ENCODE assay signal across 18 cellular contexts in genomic region chr10:101137271-101137670, GRCh38. TPM values are rescaled to one million over a fixed set of nuclear protein-coding genes. Genes with fewer than 3 reads are reported as not detected.
DNase-seq lines count a peak whose midpoint lies in the region; ATAC-seq, FAIRE-seq and TF ChIP-seq lines count a peak whose summit lies in the region.
"Had no signal": no experiment of that assay in that cellular context is flagged by ENCODE, and none has a peak within 500 bp of the region (broad histone marks: within the 10 kb centered on the region; RNA-seq: fewer than 3 reads in every experiment).

No MANE protein-coding gene starts in this region.

- H3K79me2 ChIP-seq in H1 (ENCODE audit: control insufficient read depth in 1 of 2, insufficient read depth in 2 of 2, low read length in 2 of 2) (no peaks in the 10 kb centered on the region), mesendoderm (ENCODE audit: control insufficient read depth, insufficient read depth, low read length) (no peaks in the 10 kb centered on the region)

- H3K27me3 ChIP-seq in H1 (replicated peaks in 1 of 4; ENCODE audit: control insufficient read depth in 3 of 4, extremely low read depth in 1 of 4, insufficient read depth in 3 of 4, low read length in 3 of 4): peaks cover 99 to 100% (median 100%) of the 10 kb centered on the region in 4 experiments
- H3K27me3 ChIP-seq in mesendoderm (ENCODE audit: insufficient read depth, low read length, poor library complexity): peaks cover 89% of the 10 kb centered on the region

- H2BK15ac ChIP-seq in H1 (ENCODE audit: low read length) (no peak overlapping the region), mesendoderm (replicated peaks; ENCODE audit: low read depth) (no peak overlapping the region)

- TF ChIP-seq EP300 in H1 (IDR thresholded peaks at IDR 0.05; ENCODE audit: borderline replicate concordance in 1 of 2, low read depth in 2 of 2, low read length in 2 of 2): no peak

- no peak overlapping the region for H2BK5ac ChIP-seq in H1 (ENCODE audit: low read depth, low read length)
- no peak overlapping the region for H2BK5ac ChIP-seq in mesendoderm (ENCODE audit: low read length)

- H2BK20ac ChIP-seq in H1 (ENCODE audit: low read length): no peak overlapping the region

- TF ChIP-seq RAD21 in H1 (IDR thresholded peaks at IDR 0.05 in 1 of 2, conservative IDR thresholded peaks at IDR 0.05 in 1 of 2; ENCODE audit: low read depth in 2 of 2, low read length in 2 of 2): no peak

- H3K4ac ChIP-seq in H1 (replicated peaks; ENCODE audit: insufficient read length, low read depth, low read length) (no peak overlapping the region), mesendoderm (ENCODE audit: low read depth, low read length) (no peak overlapping the region)

- no peak for ATAC-seq in HG02870 (IDR thresholded peaks at IDR 0.05; ENCODE audit: unreplicated experiment)
- ATAC-seq: A549, HCT116 had no signal

- H3K56ac ChIP-seq in H1 (replicated peaks; ENCODE audit: insufficient read length, low read depth, low read length): no peak overlapping the region
- H3K56ac ChIP-seq in mesendoderm (ENCODE audit: low read length): no peak overlapping the region

- no peak overlapping the region for H3K9ac ChIP-seq in H1 (replicated peaks in 1 of 4; ENCODE audit: extremely low read depth in 1 of 4, low read depth in 3 of 4, low read length in 3 of 4)
- no peak overlapping the region for H3K9ac ChIP-seq in mesendoderm (ENCODE audit: low read length)

- H3K4me2 ChIP-seq in H1 (ENCODE audit: insufficient read depth in 1 of 2, low read depth in 2 of 2, low read length in 2 of 2): no peak overlapping the region
- H3K4me2 ChIP-seq in mesendoderm (ENCODE audit: low read length): no peak overlapping the region
- H3K4me2 ChIP-seq: A549 had no signal

- H4K5ac ChIP-seq in H1 (ENCODE audit: insufficient read length, low read depth, low read length) (no peak overlapping the region), mesendoderm (ENCODE audit: low read length) (no peak overlapping the region)

- H4K20me1 ChIP-seq in H1 (replicated peaks in 1 of 2; ENCODE audit: control insufficient read depth in 1 of 2, insufficient read depth in 2 of 2, low read length in 2 of 2): peaks cover 38 to 52% of the 10 kb centered on the region in 2 experiments

- peaks cover 3% of the 10 kb centered on the region; the same call in 1 of the 2 replicates for H3K23me2 ChIP-seq in H1 (ENCODE audit: low read depth, low read length)

- FAIRE-seq in HTR-8/SVneo (lab: Jason Lieb, UNC) (peak; percentile 31), H1 (lab: Jason Lieb, UNC) (no peak)
- FAIRE-seq: A549, G401.6, GM12891, H54 had no signal

- no peak overlapping the region for H4K8ac ChIP-seq in H1 (ENCODE audit: extremely low read depth, insufficient read depth, low read length)
- no peak overlapping the region for H4K8ac ChIP-seq in mesendoderm (ENCODE audit: low read depth, low read length)

- H3K36me3 ChIP-seq in H1 (ENCODE audit: control insufficient read depth in 2 of 4, insufficient read depth in 4 of 4, low read length in 3 of 4) (peaks cover 0 to 6% (median 0%) of the 10 kb centered on the region in 4 experiments; a peak in 1 of 8 replicates), mesendoderm (ENCODE audit: control insufficient read depth, insufficient read depth, low read length) (no peaks in the 10 kb centered on the region)
- H3K36me3 ChIP-seq: BE2C had no signal

- no peak for TF ChIP-seq CTCF in H1 (IDR thresholded peaks at IDR 0.05; ENCODE audit: control extremely low read depth in 1 of 3, insufficient read depth in 1 of 3, low read depth in 1 of 3, low read length in 3 of 3)

- H2BK120ac ChIP-seq in H1 (replicated peaks; ENCODE audit: low read depth, low read length) (no peak overlapping the region), mesendoderm (ENCODE audit: low read depth, low read length) (no peak overlapping the region)

- 0 out of 2 replicates have a peak overlapping the region, but pooled peaks have one; percentile 91 for H2AK5ac ChIP-seq in H1 (ENCODE audit: low read depth, low read length)
- H2AK5ac ChIP-seq in mesendoderm (ENCODE audit: low read length): no peak overlapping the region

- CTCF ChIA-PET in H1 (lab: Charles Lee; ENCODE audit: partially characterized antibody): interaction anchor here (1.2 to 8.4 kb wide), 5 partner anchors 40 to 94 kb away, joined by 3 to 268 read pairs (median 115); partner anchors contain the start of gene KAZALD1

- TF ChIP-seq POLR2A in H1 (IDR thresholded peaks at IDR 0.05; ENCODE audit: control extremely low read depth in 1 of 2, low read depth in 2 of 2, low read length in 2 of 2): no peak

- H3K9me3 ChIP-seq in H1 (ENCODE audit: insufficient read depth in 2 of 2, low read depth in 1 of 2, low read length in 1 of 2): no peaks in the 10 kb centered on the region
- H3K9me3 ChIP-seq: A549, BE2C had no signal

- peaks cover 0 to 12% (median 5%) of the 10 kb centered on the region in 4 experiments; a peak in 5 of 7 replicates for H3K4me1 ChIP-seq in H1 (replicated peaks in 1 of 4; ENCODE audit: control insufficient read depth in 3 of 4, insufficient read depth in 4 of 4, low read length in 3 of 4)
- no peaks in the 10 kb centered on the region for H3K4me1 ChIP-seq in mesendoderm (ENCODE audit: control insufficient read depth, low read depth, low read length)

- no peak overlapping the region; the same call in 1 of the 2 replicates for H2BK12ac ChIP-seq in H1 (ENCODE audit: low read depth, low read length)

- POLR2A ChIA-PET in H1 (lab: Charles Lee; ENCODE audit: partially characterized antibody): interaction anchor here (1.1 to 1.7 kb wide), 2 partner anchors 9 to 90 kb away, joined by 3 to 6 read pairs; no protein-coding TSS in a partner anchor

- H3K27ac ChIP-seq in H1 (ENCODE audit: low read depth, low read length): no peak overlapping the region
- no peak overlapping the region for H3K27ac ChIP-seq in mesendoderm (ENCODE audit: low read depth, low read length)
- H3K27ac ChIP-seq: A549, C4-2B had no signal

- H3K23ac ChIP-seq in H1 (ENCODE audit: insufficient read length): no peak overlapping the region
- H3K23ac ChIP-seq in mesendoderm (ENCODE audit: low read length): peak overlapping the region; percentile 85

- H4K91ac ChIP-seq in H1 (replicated peaks; ENCODE audit: insufficient read length, low read length): no peak overlapping the region

- H3K14ac ChIP-seq in H1 (ENCODE audit: insufficient read length): no peak overlapping the region

- H3K18ac ChIP-seq in H1 (ENCODE audit: extremely low read depth, low read length) (no peak overlapping the region), mesendoderm (ENCODE audit: low read length) (no peak overlapping the region)

- DNase-seq in HTR-8/SVneo (ENCODE audit: insufficient read length, low spot score): no peak
- DNase-seq in H1 (ENCODE audit: low read depth in 1 of 2, low spot score in 2 of 2): no peak
- no peak for DNase-seq in mesendoderm
- no peak for DNase-seq in NCI-H2081 (lab: John Stamatoyannopoulos, UW)
- no peak for DNase-seq in NCI-H2107 (lab: John Stamatoyannopoulos, UW)
- DNase-seq: BE2C; CD4-positive, alpha-beta memory T cell; DMS79 treated with DMSO at 0.1 percent for 48 hours; EL had no signal

- H3K79me1 ChIP-seq in H1 (ENCODE audit: low read depth, low read length) (no peaks in the 10 kb centered on the region; the same call in 1 of the 2 replicates), mesendoderm (ENCODE audit: low read length) (no peaks in the 10 kb centered on the region)

- WGBS in H1 (ENCODE audit: extremely low coverage in 1 of 2, insufficient coverage in 1 of 2, insufficient read length in 1 of 2, insufficient replicate concordance in 2 of 2, low coverage in 1 of 2, low lambda C conversion rate in 2 of 2, missing lambda C conversion rate in 1 of 2), 2 experiments: 75% methylated on average over 2 of the region's 2 CpGs; no CpG with 5 or more reads in 1 of the 2 experiments
- WGBS in mesendoderm (ENCODE audit: extremely low coverage, insufficient coverage, low lambda C conversion rate): no CpG with 5 or more reads among the region's 2 CpGs

- H3K4me3 ChIP-seq in H1 (ENCODE audit: extremely low read depth in 1 of 4, insufficient read depth in 2 of 4, low read depth in 3 of 4, low read length in 4 of 4) (no peak overlapping the region), mesendoderm (ENCODE audit: low read length) (no peak overlapping the region)
- H3K4me3 ChIP-seq: A549 had no signal

- no peak overlapping the region for H2AFZ ChIP-seq in H1 (ENCODE audit: low read length)

TF ChIP-seq in H1, 55 proteins besides CTCF, POLR2A, EP300 and RAD21 (continues in another document):
- no peak for TF ChIP-seq ATF3 (IDR thresholded peaks at IDR 0.05; ENCODE audit: insufficient read depth, low read depth, low read length)
- TF ChIP-seq FOSL1 (IDR thresholded peaks at IDR 0.05; ENCODE audit: insufficient read depth, low read depth, low read length): no peak
- no peak for TF ChIP-seq RBBP5 (IDR thresholded peaks at IDR 0.05; ENCODE audit: borderline replicate concordance, low read depth, low read length)
- TF ChIP-seq KDM1A (IDR thresholded peaks at IDR 0.05; ENCODE audit: borderline replicate concordance, low read length): no peak
- TF ChIP-seq GTF2F1 (IDR thresholded peaks at IDR 0.05; ENCODE audit: borderline replicate concordance, low read depth, low read length): no peak
- TF ChIP-seq MAX (IDR thresholded peaks at IDR 0.05): no peak
- TF ChIP-seq SUZ12 (IDR thresholded peaks at IDR 0.05; ENCODE audit: low read length): no peak
- no peak for TF ChIP-seq SP4 (IDR thresholded peaks at IDR 0.05; ENCODE audit: low read length)
- no peak for TF ChIP-seq EGR1 (IDR thresholded peaks at IDR 0.05; ENCODE audit: borderline replicate concordance, low read depth, low read length)
- TF ChIP-seq NRF1 (IDR thresholded peaks at IDR 0.05; ENCODE audit: low read depth, low read length): no peak
- no peak for TF ChIP-seq MAFK (IDR thresholded peaks at IDR 0.05; ENCODE audit: low read depth, low read length)

RNA-seq across cellular contexts. Expression of gene TLX1, which starts 6.2 kb away (rescaled TPM):
- not detected in 2 replicates for total RNA-seq in H1 (2021; fragmentation: NEBNext Ultra II Directional; extraction: Animal tissue kit (Norgen Biotek cat#: 25700))
- polyA plus RNA-seq in H1 (2011; rRNA removed): not detected in 2 replicates
- not detected for polyA plus RNA-seq in H1 (2011; cell fraction: cytosol; rRNA removed)
- not detected for polyA plus RNA-seq in H1 (2011; cell fraction: nucleus; rRNA removed)
- polyA plus RNA-seq in H1 (2012, experiment 1 of 2): not detected in 4 replicates
- polyA plus RNA-seq in H1 (2012, experiment 2 of 2): not detected
- not detected for polyA plus RNA-seq in H1 (2013, experiment 1 of 2)
- not detected for polyA plus RNA-seq in H1 (2013, experiment 2 of 2)
- polyA minus RNA-seq in H1 (2011; rRNA and poly(A)+ RNA removed): not detected in 2 replicates
- not detected for polyA minus RNA-seq in H1 (2011; cell fraction: cytosol; rRNA and poly(A)+ RNA removed)
- polyA minus RNA-seq in H1 (2011; cell fraction: nucleus; rRNA and poly(A)+ RNA removed): not detected
- polyA plus RNA-seq in mesendoderm (2013, experiment 1 of 2): 0.06 TPM
- not detected for polyA plus RNA-seq in mesendoderm (2013, experiment 2 of 2)
- total RNA-seq: CD4-positive, alpha-beta memory T cell; HT1080 had no signal
- polyA plus RNA-seq: AG04450; CD4-positive, alpha-beta memory T cell had no signal
